In genomic region chr4:123365412-123365811, GRCh38 we compare ENCODE assay signal across 1 cellular context.
TF ChIP-seq lines count a peak whose summit lies in the region.

No MANE protein-coding gene starts in this region.

TF ChIP-seq in GM23338, 12 proteins besides CTCF, POLR2A, EP300 and RAD21 (continued from another document):
- TF ChIP-seq ZNF462 (CRISPR knock-in tag; IDR thresholded peaks at IDR 0.05) (no peak), ZNF114 (CRISPR knock-in tag; IDR thresholded peaks at IDR 0.05) (no peak), CREB1 (CRISPR knock-in tag; IDR thresholded peaks at IDR 0.05; ENCODE audit: low read depth) (no peak), NANOG (IDR thresholded peaks at IDR 0.05; ENCODE audit: borderline replicate concordance) (no peak), POLR2AphosphoS5 (IDR thresholded peaks at IDR 0.05; ENCODE audit: low read depth) (no peak), ETS1 (IDR thresholded peaks at IDR 0.05) (no peak)
